Comparison of ENCODE assay signal across 17 cellular contexts in the genomic region with DNA sequence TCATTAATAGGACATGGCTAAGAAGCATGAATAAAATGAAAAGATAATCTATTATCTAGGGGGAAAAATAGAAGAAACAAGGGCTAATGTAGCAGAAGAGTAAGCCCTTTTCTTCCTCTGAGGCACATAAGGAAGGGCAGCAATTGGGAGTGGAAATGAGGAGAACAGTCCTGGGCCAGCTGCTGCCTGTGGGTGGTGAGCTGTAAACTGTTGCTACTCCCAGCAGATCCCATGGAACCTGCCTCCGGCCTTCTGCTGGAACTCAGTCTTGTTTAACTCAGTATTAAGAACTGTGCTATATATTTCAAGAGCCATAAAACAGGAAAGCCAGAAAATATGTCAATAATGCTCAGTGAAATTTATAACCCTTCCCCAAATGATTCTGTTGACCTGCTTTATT.
"Had no signal": no experiment of that assay in that cellular context is flagged by ENCODE, and none has a peak within 500 bp of the region (broad histone marks: within the 10 kb centered on the region; RNA-seq: fewer than 3 reads in every experiment).

No MANE protein-coding gene starts in this region.

- H3K9me3 Mint-ChIP-seq: activated CD4-positive, alpha-beta memory T cell treated with anti-CD3 and anti-CD28 coated beads, Interleukin-2, amount 10 ng/mL, durations not matched to agents 7 days and 5 days; T-helper 1 cell treated with Interleukin-12 subunit alpha and Interleukin-12 subunit beta and Interleukin-4 antibody, amounts not matched to agents 30 μg/mL and 1 μg/mL, for 36 hours; type B pancreatic cell had no signal

- H3K4me3 ChIP-seq: right atrium auricular region, smooth muscle cell, suprapubic skin had no signal

- H3K9me3 ChIP-seq: neutrophil, suprapubic skin had no signal

- H3K27ac ChIP-seq: neutrophil, right atrium auricular region, suprapubic skin, WERI-Rb-1 had no signal

- ATAC-seq: activated CD4-positive, alpha-beta T cell treated with anti-CD3 and anti-CD28 coated beads for 36 hours had no signal

- H3K27me3 Mint-ChIP-seq: activated CD4-positive, alpha-beta memory T cell treated with anti-CD3 and anti-CD28 coated beads, Interleukin-2, amount 10 ng/mL, durations not matched to agents 7 days and 5 days; activated CD4-positive, alpha-beta T cell treated with anti-CD3 and anti-CD28 coated beads for 36 hours; activated T-cell treated with anti-CD3 and anti-CD28 coated beads, Interleukin-2, amount 50 U/mL, for 24 hours; naive B cell; stimulated activated naive CD8-positive, alpha-beta T cell treated with anti-CD3 and anti-CD28 coated beads, Interleukin-15, Interleukin-2, amounts not matched to agents 100 ng/mL and 50 ng/mL, for 24 hours; type B pancreatic cell had no signal

- H3K27me3 ChIP-seq: neutrophil, right atrium auricular region, suprapubic skin had no signal

- H3K4me1 Mint-ChIP-seq: activated CD4-positive, alpha-beta memory T cell treated with anti-CD3 and anti-CD28 coated beads, Interleukin-2, amount 10 ng/mL, durations not matched to agents 7 days and 5 days; activated CD4-positive, alpha-beta T cell treated with anti-CD3 and anti-CD28 coated beads for 36 hours; naive B cell had no signal

- H3K27ac Mint-ChIP-seq: activated CD4-positive, alpha-beta memory T cell treated with anti-CD3 and anti-CD28 coated beads, Interleukin-2, amount 10 ng/mL, durations not matched to agents 7 days and 5 days; activated CD4-positive, alpha-beta T cell treated with anti-CD3 and anti-CD28 coated beads for 36 hours; activated T-cell treated with anti-CD3 and anti-CD28 coated beads, Interleukin-2, amount 50 U/mL, for 24 hours; naive B cell; stimulated activated naive CD8-positive, alpha-beta T cell treated with anti-CD3 and anti-CD28 coated beads, Interleukin-15, Interleukin-2, amounts not matched to agents 100 ng/mL and 50 ng/mL, for 24 hours; T-helper 1 cell treated with Interleukin-12 subunit alpha and Interleukin-12 subunit beta and Interleukin-4 antibody, amounts not matched to agents 30 μg/mL and 1 μg/mL, for 36 hours; type B pancreatic cell had no signal

- H3K4me3 Mint-ChIP-seq: activated CD4-positive, alpha-beta memory T cell treated with anti-CD3 and anti-CD28 coated beads, Interleukin-2, amount 10 ng/mL, durations not matched to agents 7 days and 5 days; activated CD4-positive, alpha-beta T cell treated with anti-CD3 and anti-CD28 coated beads for 36 hours; activated T-cell treated with anti-CD3 and anti-CD28 coated beads, Interleukin-2, amount 50 U/mL, for 24 hours; naive B cell; stimulated activated naive CD8-positive, alpha-beta T cell treated with anti-CD3 and anti-CD28 coated beads, Interleukin-15, Interleukin-2, amounts not matched to agents 100 ng/mL and 50 ng/mL, for 24 hours; T-helper 1 cell treated with Interleukin-12 subunit alpha and Interleukin-12 subunit beta and Interleukin-4 antibody, amounts not matched to agents 30 μg/mL and 1 μg/mL, for 36 hours; type B pancreatic cell had no signal

- H3K4me1 ChIP-seq: right atrium auricular region, suprapubic skin had no signal

- H3K36me3 ChIP-seq: neutrophil, right atrium auricular region, suprapubic skin, WERI-Rb-1 had no signal

- DNase-seq: activated CD4-positive, alpha-beta memory T cell treated with anti-CD3 and anti-CD28 coated beads, Interleukin-2, amount 10 ng/mL, durations not matched to agents 7 days and 5 days; activated CD4-positive, alpha-beta T cell treated with anti-CD3 and anti-CD28 coated beads for 36 hours; activated naive CD4-positive, alpha-beta T cell treated with anti-CD3 and anti-CD28 coated beads, Interleukin-2, amount 50 U/mL, for 16 hours; activated T-cell treated with anti-CD3 and anti-CD28 coated beads, Interleukin-2, amount 50 U/mL, for 24 hours; hippocampal formation; midbrain; naive B cell; stimulated activated CD4-positive, alpha-beta T cell treated with anti-CD3 and anti-CD28 coated beads, Interleukin-4, amount 100 ng/mL, for 4 hours; stimulated activated CD8-positive, alpha-beta memory T cell treated with anti-CD3 and anti-CD28 coated beads, Interleukin-4, amount 100 ng/mL, for 48 hours; WERI-Rb-1 had no signal

- H3K36me3 Mint-ChIP-seq: naive B cell, type B pancreatic cell had no signal
